1 cellular context compared by ENCODE assay signal in genomic region chr4:101730291-101731117, GRCh38.
TF ChIP-seq lines count a peak whose summit lies in the region.

No MANE protein-coding gene starts in this region.

TF ChIP-seq in GM12878, 131 proteins besides CTCF, POLR2A, EP300 and RAD21 (continued from another document):
- TF ChIP-seq, protein P1, sequence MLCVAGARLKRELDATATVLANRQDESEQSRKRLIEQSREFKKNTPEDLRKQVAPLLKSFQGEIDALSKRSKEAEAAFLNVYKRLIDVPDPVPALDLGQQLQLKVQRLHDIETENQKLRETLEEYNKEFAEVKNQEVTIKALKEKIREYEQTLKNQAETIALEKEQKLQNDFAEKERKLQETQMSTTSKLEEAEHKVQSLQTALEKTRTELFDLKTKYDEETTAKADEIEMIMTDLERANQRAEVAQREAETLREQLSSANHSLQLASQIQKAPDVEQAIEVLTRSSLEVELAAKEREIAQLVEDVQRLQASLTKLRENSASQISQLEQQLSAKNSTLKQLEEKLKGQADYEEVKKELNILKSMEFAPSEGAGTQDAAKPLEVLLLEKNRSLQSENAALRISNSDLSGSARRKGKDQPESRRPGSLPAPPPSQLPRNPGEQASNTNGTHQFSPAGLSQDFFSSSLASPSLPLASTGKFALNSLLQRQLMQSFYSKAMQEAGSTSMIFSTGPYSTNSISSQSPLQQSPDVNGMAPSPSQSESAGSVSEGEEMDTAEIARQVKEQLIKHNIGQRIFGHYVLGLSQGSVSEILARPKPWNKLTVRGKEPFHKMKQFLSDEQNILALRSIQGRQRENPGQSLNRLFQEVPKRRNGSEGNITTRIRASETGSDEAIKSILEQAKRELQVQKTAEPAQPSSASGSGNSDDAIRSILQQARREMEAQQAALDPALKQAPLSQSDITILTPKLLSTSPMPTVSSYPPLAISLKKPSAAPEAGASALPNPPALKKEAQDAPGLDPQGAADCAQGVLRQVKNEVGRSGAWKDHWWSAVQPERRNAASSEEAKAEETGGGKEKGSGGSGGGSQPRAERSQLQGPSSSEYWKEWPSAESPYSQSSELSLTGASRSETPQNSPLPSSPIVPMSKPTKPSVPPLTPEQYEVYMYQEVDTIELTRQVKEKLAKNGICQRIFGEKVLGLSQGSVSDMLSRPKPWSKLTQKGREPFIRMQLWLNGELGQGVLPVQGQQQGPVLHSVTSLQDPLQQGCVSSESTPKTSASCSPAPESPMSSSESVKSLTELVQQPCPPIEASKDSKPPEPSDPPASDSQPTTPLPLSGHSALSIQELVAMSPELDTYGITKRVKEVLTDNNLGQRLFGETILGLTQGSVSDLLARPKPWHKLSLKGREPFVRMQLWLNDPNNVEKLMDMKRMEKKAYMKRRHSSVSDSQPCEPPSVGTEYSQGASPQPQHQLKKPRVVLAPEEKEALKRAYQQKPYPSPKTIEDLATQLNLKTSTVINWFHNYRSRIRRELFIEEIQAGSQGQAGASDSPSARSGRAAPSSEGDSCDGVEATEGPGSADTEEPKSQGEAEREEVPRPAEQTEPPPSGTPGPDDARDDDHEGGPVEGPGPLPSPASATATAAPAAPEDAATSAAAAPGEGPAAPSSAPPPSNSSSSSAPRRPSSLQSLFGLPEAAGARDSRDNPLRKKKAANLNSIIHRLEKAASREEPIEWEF (IDR thresholded peaks at IDR 0.05; ENCODE audit: insufficient replicate concordance, low read depth, low read length): no peak
- TF ChIP-seq RB1 (IDR thresholded peaks at IDR 0.05; ENCODE audit: borderline replicate concordance) (no peak), GATAD2B (conservative IDR thresholded peaks at IDR 0.05; ENCODE audit: low read depth) (no peak), RAD51 (IDR thresholded peaks at IDR 0.05) (peak; percentile 38; the same call in 1 of the 2 replicates), NFIC (IDR thresholded peaks at IDR 0.05; ENCODE audit: low read depth, low read length) (no peak), NFXL1 (IDR thresholded peaks at IDR 0.05; ENCODE audit: borderline replicate concordance) (no peak), HSF1 (IDR thresholded peaks at IDR 0.05; ENCODE audit: low read depth, low read length) (no peak), BACH1 (IDR thresholded peaks at IDR 0.05; ENCODE audit: borderline replicate concordance) (no peak), SMAD1 (IDR thresholded peaks at IDR 0.05; ENCODE audit: low read depth, partially characterized antibody) (no peak), YY1 (IDR thresholded peaks at IDR 0.05; ENCODE audit: low read depth, low read length) (0 out of 2 replicates have a peak, but pooled peaks have one; percentile 10), CBFB (IDR thresholded peaks at IDR 0.05; ENCODE audit: low read depth) (no peak), NR2C1 (IDR thresholded peaks at IDR 0.05) (no peak), NRF1 (conservative IDR thresholded peaks at IDR 0.05; ENCODE audit: low read depth, low read length) (no peak), MTA2 (IDR thresholded peaks at IDR 0.05; ENCODE audit: low read depth) (no peak), MYB (IDR thresholded peaks at IDR 0.05; ENCODE audit: borderline replicate concordance, low read depth, low read length) (no peak), ZNF384 (IDR thresholded peaks at IDR 0.05; ENCODE audit: borderline replicate concordance, low read depth, low read length) (no peak), FOS (IDR thresholded peaks at IDR 0.05; ENCODE audit: borderline replicate concordance, extremely low read depth, insufficient read length) (no peak), SREBF1 (IDR thresholded peaks at IDR 0.05; ENCODE audit: low read length) (no peak), RFX5 (IDR thresholded peaks at IDR 0.05; ENCODE audit: low read depth, low read length) (no peak), SMC3 (IDR thresholded peaks at IDR 0.05; ENCODE audit: borderline replicate concordance, low read length) (peak; percentile 82), EZH2 (IDR thresholded peaks at IDR 0.05; ENCODE audit: borderline replicate concordance, control insufficient read depth, low read depth, low read length) (no peak)
- TF ChIP-seq, protein P2, sequence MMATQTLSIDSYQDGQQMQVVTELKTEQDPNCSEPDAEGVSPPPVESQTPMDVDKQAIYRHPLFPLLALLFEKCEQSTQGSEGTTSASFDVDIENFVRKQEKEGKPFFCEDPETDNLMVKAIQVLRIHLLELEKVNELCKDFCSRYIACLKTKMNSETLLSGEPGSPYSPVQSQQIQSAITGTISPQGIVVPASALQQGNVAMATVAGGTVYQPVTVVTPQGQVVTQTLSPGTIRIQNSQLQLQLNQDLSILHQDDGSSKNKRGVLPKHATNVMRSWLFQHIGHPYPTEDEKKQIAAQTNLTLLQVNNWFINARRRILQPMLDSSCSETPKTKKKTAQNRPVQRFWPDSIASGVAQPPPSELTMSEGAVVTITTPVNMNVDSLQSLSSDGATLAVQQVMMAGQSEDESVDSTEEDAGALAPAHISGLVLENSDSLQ (IDR thresholded peaks at IDR 0.05): no peak
- TF ChIP-seq, protein P3, sequence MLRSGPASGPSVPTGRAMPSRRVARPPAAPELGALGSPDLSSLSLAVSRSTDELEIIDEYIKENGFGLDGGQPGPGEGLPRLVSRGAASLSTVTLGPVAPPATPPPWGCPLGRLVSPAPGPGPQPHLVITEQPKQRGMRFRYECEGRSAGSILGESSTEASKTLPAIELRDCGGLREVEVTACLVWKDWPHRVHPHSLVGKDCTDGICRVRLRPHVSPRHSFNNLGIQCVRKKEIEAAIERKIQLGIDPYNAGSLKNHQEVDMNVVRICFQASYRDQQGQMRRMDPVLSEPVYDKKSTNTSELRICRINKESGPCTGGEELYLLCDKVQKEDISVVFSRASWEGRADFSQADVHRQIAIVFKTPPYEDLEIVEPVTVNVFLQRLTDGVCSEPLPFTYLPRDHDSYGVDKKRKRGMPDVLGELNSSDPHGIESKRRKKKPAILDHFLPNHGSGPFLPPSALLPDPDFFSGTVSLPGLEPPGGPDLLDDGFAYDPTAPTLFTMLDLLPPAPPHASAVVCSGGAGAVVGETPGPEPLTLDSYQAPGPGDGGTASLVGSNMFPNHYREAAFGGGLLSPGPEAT (IDR thresholded peaks at IDR 0.05; ENCODE audit: low read depth): no peak
- TF ChIP-seq, protein P4, sequence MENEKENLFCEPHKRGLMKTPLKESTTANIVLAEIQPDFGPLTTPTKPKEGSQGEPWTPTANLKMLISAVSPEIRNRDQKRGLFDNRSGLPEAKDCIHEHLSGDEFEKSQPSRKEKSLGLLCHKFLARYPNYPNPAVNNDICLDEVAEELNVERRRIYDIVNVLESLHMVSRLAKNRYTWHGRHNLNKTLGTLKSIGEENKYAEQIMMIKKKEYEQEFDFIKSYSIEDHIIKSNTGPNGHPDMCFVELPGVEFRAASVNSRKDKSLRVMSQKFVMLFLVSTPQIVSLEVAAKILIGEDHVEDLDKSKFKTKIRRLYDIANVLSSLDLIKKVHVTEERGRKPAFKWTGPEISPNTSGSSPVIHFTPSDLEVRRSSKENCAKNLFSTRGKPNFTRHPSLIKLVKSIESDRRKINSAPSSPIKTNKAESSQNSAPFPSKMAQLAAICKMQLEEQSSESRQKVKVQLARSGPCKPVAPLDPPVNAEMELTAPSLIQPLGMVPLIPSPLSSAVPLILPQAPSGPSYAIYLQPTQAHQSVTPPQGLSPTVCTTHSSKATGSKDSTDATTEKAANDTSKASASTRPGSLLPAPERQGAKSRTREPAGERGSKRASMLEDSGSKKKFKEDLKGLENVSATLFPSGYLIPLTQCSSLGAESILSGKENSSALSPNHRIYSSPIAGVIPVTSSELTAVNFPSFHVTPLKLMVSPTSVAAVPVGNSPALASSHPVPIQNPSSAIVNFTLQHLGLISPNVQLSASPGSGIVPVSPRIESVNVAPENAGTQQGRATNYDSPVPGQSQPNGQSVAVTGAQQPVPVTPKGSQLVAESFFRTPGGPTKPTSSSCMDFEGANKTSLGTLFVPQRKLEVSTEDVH (IDR thresholded peaks at IDR 0.05; ENCODE audit: low read depth, partially characterized antibody): no peak
- TF ChIP-seq, protein P5, sequence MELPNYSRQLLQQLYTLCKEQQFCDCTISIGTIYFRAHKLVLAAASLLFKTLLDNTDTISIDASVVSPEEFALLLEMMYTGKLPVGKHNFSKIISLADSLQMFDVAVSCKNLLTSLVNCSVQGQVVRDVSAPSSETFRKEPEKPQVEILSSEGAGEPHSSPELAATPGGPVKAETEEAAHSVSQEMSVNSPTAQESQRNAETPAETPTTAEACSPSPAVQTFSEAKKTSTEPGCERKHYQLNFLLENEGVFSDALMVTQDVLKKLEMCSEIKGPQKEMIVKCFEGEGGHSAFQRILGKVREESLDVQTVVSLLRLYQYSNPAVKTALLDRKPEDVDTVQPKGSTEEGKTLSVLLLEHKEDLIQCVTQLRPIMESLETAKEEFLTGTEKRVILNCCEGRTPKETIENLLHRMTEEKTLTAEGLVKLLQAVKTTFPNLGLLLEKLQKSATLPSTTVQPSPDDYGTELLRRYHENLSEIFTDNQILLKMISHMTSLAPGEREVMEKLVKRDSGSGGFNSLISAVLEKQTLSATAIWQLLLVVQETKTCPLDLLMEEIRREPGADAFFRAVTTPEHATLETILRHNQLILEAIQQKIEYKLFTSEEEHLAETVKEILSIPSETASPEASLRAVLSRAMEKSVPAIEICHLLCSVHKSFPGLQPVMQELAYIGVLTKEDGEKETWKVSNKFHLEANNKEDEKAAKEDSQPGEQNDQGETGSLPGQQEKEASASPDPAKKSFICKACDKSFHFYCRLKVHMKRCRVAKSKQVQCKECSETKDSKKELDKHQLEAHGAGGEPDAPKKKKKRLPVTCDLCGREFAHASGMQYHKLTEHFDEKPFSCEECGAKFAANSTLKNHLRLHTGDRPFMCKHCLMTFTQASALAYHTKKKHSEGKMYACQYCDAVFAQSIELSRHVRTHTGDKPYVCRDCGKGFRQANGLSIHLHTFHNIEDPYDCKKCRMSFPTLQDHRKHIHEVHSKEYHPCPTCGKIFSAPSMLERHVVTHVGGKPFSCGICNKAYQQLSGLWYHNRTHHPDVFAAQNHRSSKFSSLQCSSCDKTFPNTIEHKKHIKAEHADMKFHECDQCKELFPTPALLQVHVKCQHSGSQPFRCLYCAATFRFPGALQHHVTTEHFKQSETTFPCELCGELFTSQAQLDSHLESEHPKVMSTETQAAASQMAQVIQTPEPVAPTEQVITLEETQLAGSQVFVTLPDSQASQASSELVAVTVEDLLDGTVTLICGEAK (IDR thresholded peaks at IDR 0.05; ENCODE audit: borderline replicate concordance): no peak
